In genomic region chr16:4435668-4436067, GRCh38 we compare ENCODE assay signal across 30 cellular contexts. TPM values are rescaled to one million over a fixed set of nuclear protein-coding genes. Genes with fewer than 3 reads are reported as not detected.
DNase-seq lines count a peak whose midpoint lies in the region; ATAC-seq and TF ChIP-seq lines count a peak whose summit lies in the region.
"Had no signal": no experiment of that assay in that cellular context is flagged by ENCODE, and none has a peak within 500 bp of the region (broad histone marks: within the 10 kb centered on the region; RNA-seq: fewer than 3 reads in every experiment).

No MANE protein-coding gene starts in this region.

- POLR2A ChIA-PET in SK-N-SH (lab: Yijun Ruan, JAX): no interaction called here

- CTCF ChIA-PET in activated naive CD4-positive, alpha-beta T cell treated with anti-CD3 and anti-CD28 coated beads for 36 hours (lab: Charles Lee): interaction anchor here (1.2 kb wide), 1 partner anchor 33 kb away, joined by 3 read pairs; no protein-coding TSS in a partner anchor
- CTCF ChIA-PET in SK-N-SH (lab: Yijun Ruan, JAX): no interaction called here

- H3F3A ChIP-seq in SK-N-SH (replicated peaks; ENCODE audit: insufficient read depth): peaks cover 6% of the 10 kb centered on the region

- H3K36me3 Mint-ChIP-seq in activated naive CD4-positive, alpha-beta T cell treated with anti-CD3 and anti-CD28 coated beads for 36 hours (ENCODE audit: low read depth): peaks cover 49% of the 10 kb centered on the region
- H3K36me3 Mint-ChIP-seq in central memory CD8-positive, alpha-beta T cell (ENCODE audit: insufficient read depth): peaks cover 61% of the 10 kb centered on the region
- H3K36me3 Mint-ChIP-seq in osteocyte (ENCODE audit: unreplicated experiment): peaks cover 23% of the 10 kb centered on the region

- H3K4me1 ChIP-seq in Karpas-422 (ENCODE audit: low read length): no peaks in the 10 kb centered on the region
- H3K4me1 ChIP-seq in SK-N-SH (ENCODE audit: control insufficient read depth in 1 of 2, insufficient read depth in 2 of 2, low read depth in 1 of 2, low read length in 1 of 2): no peaks in the 10 kb centered on the region
- H3K4me1 ChIP-seq in osteoblast (ENCODE audit: insufficient read depth, low read length): peaks cover 3% of the 10 kb centered on the region
- H3K4me1 ChIP-seq: Peyer's patch, testis had no signal

- peaks cover 15% of the 10 kb centered on the region; the same call in 1 of the 2 replicates for H3K79me2 ChIP-seq in Karpas-422 (ENCODE audit: low read length)
- H3K79me2 ChIP-seq in SK-N-SH (ENCODE audit: insufficient read depth): peaks cover 15% of the 10 kb centered on the region; the same call in 1 of the 2 replicates
- H3K79me2 ChIP-seq in osteoblast (ENCODE audit: insufficient read depth, low read length): peaks cover 29% of the 10 kb centered on the region

- H4K20me1 ChIP-seq in Karpas-422 (ENCODE audit: insufficient read depth, low read depth, low read length) (no peaks in the 10 kb centered on the region), SK-N-SH (ENCODE audit: insufficient read depth) (no peaks in the 10 kb centered on the region), osteoblast (ENCODE audit: insufficient read depth, low read length) (peaks cover 7% of the 10 kb centered on the region)

- peak overlapping the region; percentile 7 for H3K27ac Mint-ChIP-seq in activated naive CD4-positive, alpha-beta T cell treated with anti-CD3 and anti-CD28 coated beads for 36 hours
- H3K27ac Mint-ChIP-seq in central memory CD8-positive, alpha-beta T cell (ENCODE audit: low read depth): peak overlapping the region; percentile 7
- peak overlapping the region; percentile 9 for H3K27ac Mint-ChIP-seq in osteocyte (ENCODE audit: unreplicated experiment)
- H3K27ac Mint-ChIP-seq: activated CD4-positive, alpha-beta T cell treated with anti-CD3 and anti-CD28 coated beads for 36 hours; activated T-helper 2 cell treated with anti-CD3 and anti-CD28 coated beads, Interferon-gamma antibody, Interleukin-2, Interleukin-4, amounts not matched to agents 10 μg/mL and 5 μg/mL and 100 μg/mL, durations not matched to agents 14 hours and 24 hours and 36 hours; dendritic cell treated with granulocyte-macrophage colony-stimulating factor and Interleukin-4, amounts not matched to agents 40 ng/mL and 50 ng/mL, for 4 days; stimulated activated memory B cell treated with anti-CD40 and anti-IgM and Interleukin-4, amounts not matched to agents 10 μg/mL and 1 μg/mL and 100 μg/mL, for 72 hours had no signal

- H3K4me1 Mint-ChIP-seq in activated naive CD4-positive, alpha-beta T cell treated with anti-CD3 and anti-CD28 coated beads for 36 hours (ENCODE audit: low read depth): peaks cover 21% of the 10 kb centered on the region
- H3K4me1 Mint-ChIP-seq in central memory CD8-positive, alpha-beta T cell: peaks cover 10% of the 10 kb centered on the region
- no peaks in the 10 kb centered on the region for H3K4me1 Mint-ChIP-seq in osteocyte (ENCODE audit: unreplicated experiment)

- WGBS in SK-N-SH (ENCODE audit: low lambda C conversion rate): 97% methylated on average over 5 of the region's 5 CpGs

- no peaks in the 10 kb centered on the region for H3K9me2 ChIP-seq in Karpas-422 (replicated peaks; ENCODE audit: insufficient read depth, low read length)
- no peaks in the 10 kb centered on the region for H3K9me2 ChIP-seq in SK-N-SH

- no peak for TF ChIP-seq RAD21 in SK-N-SH (IDR thresholded peaks at IDR 0.05; ENCODE audit: low read length)

- no peak for TF ChIP-seq EP300 in SK-N-SH (IDR thresholded peaks at IDR 0.05; ENCODE audit: borderline replicate concordance in 1 of 2, low read depth in 1 of 2, low read length in 1 of 2)

- TF ChIP-seq CTCF in osteocyte (IDR thresholded peaks at IDR 0.05) (no peak), SK-N-SH (IDR thresholded peaks at IDR 0.05) (no peak), osteoblast (IDR thresholded peaks at IDR 0.05; ENCODE audit: extremely low read depth, low read depth, low read length) (no peak)

- ATAC-seq in central memory CD8-positive, alpha-beta T cell (replicated peaks; ENCODE audit: extremely low read depth, poor library complexity, severe bottlenecking): no peak
- no peak for ATAC-seq in GM19023 (IDR thresholded peaks at IDR 0.05; ENCODE audit: unreplicated experiment)
- ATAC-seq: activated CD4-positive, alpha-beta T cell treated with anti-CD3 and anti-CD28 coated beads for 36 hours; left colon; stimulated activated memory B cell treated with anti-CD40 and anti-IgM and Interleukin-4, amounts not matched to agents 10 μg/mL and 1 μg/mL and 100 μg/mL, for 72 hours had no signal

- H3K4me3 ChIP-seq in Karpas-422 (ENCODE audit: low read length) (no peak overlapping the region), SK-N-SH (ENCODE audit: low read depth in 2 of 2, low read length in 1 of 2) (no peak overlapping the region), osteoblast (ENCODE audit: insufficient read depth, low read length) (no peak overlapping the region)
- H3K4me3 ChIP-seq: cardiac muscle cell, Peyer's patch, smooth muscle cell, testis had no signal

- H3K27me3 Mint-ChIP-seq in activated naive CD4-positive, alpha-beta T cell treated with anti-CD3 and anti-CD28 coated beads for 36 hours (ENCODE audit: low read depth): no peaks in the 10 kb centered on the region
- H3K27me3 Mint-ChIP-seq in central memory CD8-positive, alpha-beta T cell: no peaks in the 10 kb centered on the region
- H3K27me3 Mint-ChIP-seq in osteocyte (ENCODE audit: unreplicated experiment): no peaks in the 10 kb centered on the region
- H3K27me3 Mint-ChIP-seq: activated CD4-positive, alpha-beta T cell treated with anti-CD3 and anti-CD28 coated beads for 36 hours; dendritic cell treated with granulocyte-macrophage colony-stimulating factor and Interleukin-4, amounts not matched to agents 40 ng/mL and 50 ng/mL, for 4 days; naive B cell; stimulated activated memory B cell treated with anti-CD40 and anti-IgM and Interleukin-4, amounts not matched to agents 10 μg/mL and 1 μg/mL and 100 μg/mL, for 72 hours had no signal

- H3K36me3 ChIP-seq in Karpas-422 (ENCODE audit: insufficient read depth, low read length) (peaks cover 30% of the 10 kb centered on the region), SK-N-SH (replicated peaks in 1 of 2; ENCODE audit: control insufficient read depth in 1 of 2, insufficient read depth in 2 of 2, low read length in 1 of 2) (peaks cover 37 to 41% of the 10 kb centered on the region in 2 experiments), osteoblast (ENCODE audit: insufficient read depth, low read length) (peaks cover 75% of the 10 kb centered on the region)

- H2AFZ ChIP-seq in Karpas-422 (ENCODE audit: low read length) (no peak overlapping the region), SK-N-SH (ENCODE audit: low read depth) (no peak overlapping the region), osteoblast (ENCODE audit: low read length) (no peak overlapping the region)

- no peak overlapping the region for H3K27ac ChIP-seq in Karpas-422 (ENCODE audit: low read length)
- H3K27ac ChIP-seq in SK-N-SH (ENCODE audit: low read depth in 2 of 2, low read length in 1 of 2): no peak overlapping the region
- no peak overlapping the region for H3K27ac ChIP-seq in osteoblast (ENCODE audit: low read depth, low read length)
- H3K27ac ChIP-seq: cardiac muscle cell, Peyer's patch, testis had no signal

- H3K9me3 Mint-ChIP-seq in activated naive CD4-positive, alpha-beta T cell treated with anti-CD3 and anti-CD28 coated beads for 36 hours: no peaks in the 10 kb centered on the region
- no peaks in the 10 kb centered on the region for H3K9me3 Mint-ChIP-seq in central memory CD8-positive, alpha-beta T cell
- no peaks in the 10 kb centered on the region for H3K9me3 Mint-ChIP-seq in osteocyte (ENCODE audit: unreplicated experiment)
- H3K9me3 Mint-ChIP-seq: activated T-helper 2 cell treated with anti-CD3 and anti-CD28 coated beads, Interferon-gamma antibody, Interleukin-2, Interleukin-4, amounts not matched to agents 10 μg/mL and 5 μg/mL and 100 μg/mL, durations not matched to agents 14 hours and 24 hours and 36 hours; dendritic cell treated with granulocyte-macrophage colony-stimulating factor and Interleukin-4, amounts not matched to agents 40 ng/mL and 50 ng/mL, for 4 days; naive B cell; stimulated activated memory B cell treated with anti-CD40 and anti-IgM and Interleukin-4, amounts not matched to agents 10 μg/mL and 1 μg/mL and 100 μg/mL, for 72 hours had no signal

- DNase-seq in activated naive CD4-positive, alpha-beta T cell treated with anti-CD3 and anti-CD28 coated beads for 36 hours: no peak
- no peak for DNase-seq in activated naive CD4-positive, alpha-beta T cell treated with anti-CD3 and anti-CD28 coated beads, Interleukin-2, amount 50 U/mL, for 16 hours
- DNase-seq in Karpas-422 (peak; percentile 34), osteocyte (ENCODE audit: extremely low spot score, unreplicated experiment) (no peak), SK-N-SH (no peak), osteoblast (ENCODE audit: insufficient read length, low spot score, missing footprints) (no peak)
- DNase-seq in central memory CD8-positive, alpha-beta T cell (ENCODE audit: low spot score in 2 of 2): no peak
- DNase-seq: ACHN; activated CD4-positive, alpha-beta T cell treated with anti-CD3 and anti-CD28 coated beads for 36 hours; C1 segment of cervical spinal cord; H7; Kasumi-1; left colon; mesendoderm; naive B cell; NCI-H1092 treated with DMSO at 0.1 percent for 48 hours; NCI-H1930; NCI-H2227 treated with DMSO at 0.1 percent for 48 hours; NCI-H69; occipital lobe; Peyer's patch; SIG-M5; stimulated activated CD4-positive, alpha-beta T cell treated with anti-CD3 and anti-CD28 coated beads, Interleukin-2, amount 100 ng/mL, for 48 hours; testis had no signal

- no peak overlapping the region for H3K4me3 Mint-ChIP-seq in activated naive CD4-positive, alpha-beta T cell treated with anti-CD3 and anti-CD28 coated beads for 36 hours
- H3K4me3 Mint-ChIP-seq in central memory CD8-positive, alpha-beta T cell: no peak overlapping the region
- no peak overlapping the region for H3K4me3 Mint-ChIP-seq in osteocyte (ENCODE audit: unreplicated experiment)
- H3K4me3 Mint-ChIP-seq: activated CD4-positive, alpha-beta T cell treated with anti-CD3 and anti-CD28 coated beads for 36 hours; dendritic cell treated with granulocyte-macrophage colony-stimulating factor and Interleukin-4, amounts not matched to agents 40 ng/mL and 50 ng/mL, for 4 days; naive B cell; stimulated activated memory B cell treated with anti-CD40 and anti-IgM and Interleukin-4, amounts not matched to agents 10 μg/mL and 1 μg/mL and 100 μg/mL, for 72 hours had no signal

- H3K27me3 ChIP-seq in Karpas-422 (ENCODE audit: low read length): no peaks in the 10 kb centered on the region
- H3K27me3 ChIP-seq in SK-N-SH (ENCODE audit: insufficient read depth): no peaks in the 10 kb centered on the region
- H3K27me3 ChIP-seq in osteoblast (ENCODE audit: insufficient read depth, low read length): no peaks in the 10 kb centered on the region
- H3K27me3 ChIP-seq: cardiac muscle cell, Peyer's patch, testis had no signal

- intact Hi-C loops in activated naive CD4-positive, alpha-beta T cell treated with anti-CD3 and anti-CD28 coated beads for 36 hours (cut with micrococcal nuclease): no loop called here

- H3K4me2 ChIP-seq in Karpas-422 (ENCODE audit: low read depth, low read length, poor library complexity, severe bottlenecking) (no peak overlapping the region), SK-N-SH (no peak overlapping the region), osteoblast (ENCODE audit: insufficient read depth, low read length) (no peak overlapping the region)
- H3K4me2 ChIP-seq: smooth muscle cell had no signal

- no peaks in the 10 kb centered on the region for H3K9me3 ChIP-seq in Karpas-422 (ENCODE audit: low read length)
- no peaks in the 10 kb centered on the region for H3K9me3 ChIP-seq in SK-N-SH
- H3K9me3 ChIP-seq in osteoblast (ENCODE audit: low read depth, low read length): no peaks in the 10 kb centered on the region
- H3K9me3 ChIP-seq: Peyer's patch, testis had no signal

- H3K9ac ChIP-seq in Karpas-422 (ENCODE audit: low read length) (no peak overlapping the region), SK-N-SH (no peak overlapping the region)

RNA-seq across cellular contexts. Expression of gene DNAJA3, which starts 10.0 kb away (rescaled TPM):
- 10 to 100 TPM; 86.7 to 88.0 TPM for total RNA-seq in activated naive CD4-positive, alpha-beta T cell treated with anti-CD3 and anti-CD28 coated beads for 36 hours
- 56.5 and 74.7 TPM in 2 replicates for total RNA-seq in Karpas-422 (2014; rRNA removed; shearing (Covaris generic); ENCODE audit: low replicate concordance)
- total RNA-seq in osteocyte: 31.1 and 33.7 TPM in 2 replicates
- polyA plus RNA-seq in SK-N-SH (2012; rRNA removed): 48.7 and 52.6 TPM in 2 replicates
- polyA plus RNA-seq in SK-N-SH (2012; cell fraction: cytosol; rRNA removed): 34.6 and 46.2 TPM in 2 replicates
- polyA plus RNA-seq in SK-N-SH (2012; cell fraction: nucleus; rRNA removed): 88.0 and 107 TPM in 2 replicates
- 30.0 and 30.9 TPM in 2 replicates for total RNA-seq in osteoblast

RNA-seq across cellular contexts. Expression of gene CORO7, which starts 19.3 kb away (rescaled TPM):
- 10 to 100 TPM; 39.7 to 43.3 TPM for total RNA-seq in activated naive CD4-positive, alpha-beta T cell treated with anti-CD3 and anti-CD28 coated beads for 36 hours
- 46.2 and 84.9 TPM in 2 replicates for total RNA-seq in Karpas-422 (2014; rRNA removed; shearing (Covaris generic); ENCODE audit: low replicate concordance)
- total RNA-seq in osteocyte (35.5 and 40.1 TPM in 2 replicates), osteoblast (9.7 and 17.7 TPM in 2 replicates)
- polyA plus RNA-seq in SK-N-SH (2012; rRNA removed): 21.9 and 25.8 TPM in 2 replicates
- polyA plus RNA-seq in SK-N-SH (2012; cell fraction: cytosol; rRNA removed): 6.6 and 7.3 TPM in 2 replicates
- polyA plus RNA-seq in SK-N-SH (2012; cell fraction: nucleus; rRNA removed): 166 and 305 TPM in 2 replicates

RNA-seq across cellular contexts. Expression of gene NMRAL1, which starts 38.8 kb away (rescaled TPM):
- 10 to 100 TPM; 30.5 to 30.8 TPM for total RNA-seq in activated naive CD4-positive, alpha-beta T cell treated with anti-CD3 and anti-CD28 coated beads for 36 hours
- 48.2 and 129 TPM in 2 replicates for total RNA-seq in Karpas-422 (2014; rRNA removed; shearing (Covaris generic); ENCODE audit: low replicate concordance)
- total RNA-seq in osteocyte: 55.0 and 61.4 TPM in 2 replicates
- polyA plus RNA-seq in SK-N-SH (2012; rRNA removed): 99.9 and 102 TPM in 2 replicates
- 50.3 and 72.4 TPM in 2 replicates for polyA plus RNA-seq in SK-N-SH (2012; cell fraction: cytosol; rRNA removed)
- polyA plus RNA-seq in SK-N-SH (2012; cell fraction: nucleus; rRNA removed): 97.1 and 185 TPM in 2 replicates
- 71.0 and 90.5 TPM in 2 replicates for total RNA-seq in osteoblast

RNA-seq across cellular contexts. Expression of gene HMOX2, which starts 40.5 kb away (rescaled TPM):
- total RNA-seq in activated naive CD4-positive, alpha-beta T cell treated with anti-CD3 and anti-CD28 coated beads for 36 hours: 10 to 100 TPM; 46.8 to 49.3 TPM
- 50.1 and 76.2 TPM in 2 replicates for total RNA-seq in Karpas-422 (2014; rRNA removed; shearing (Covaris generic); ENCODE audit: low replicate concordance)
- 47.2 and 47.3 TPM in 2 replicates for total RNA-seq in osteocyte
- 65.1 and 75.5 TPM in 2 replicates for polyA plus RNA-seq in SK-N-SH (2012; rRNA removed)
- 48.4 and 62.0 TPM in 2 replicates for polyA plus RNA-seq in SK-N-SH (2012; cell fraction: cytosol; rRNA removed)
- polyA plus RNA-seq in SK-N-SH (2012; cell fraction: nucleus; rRNA removed): 62.6 and 64.9 TPM in 2 replicates
- 39.4 and 44.5 TPM in 2 replicates for total RNA-seq in osteoblast
